ENCODE assay signal across 15 cellular contexts in the genomic region with DNA sequence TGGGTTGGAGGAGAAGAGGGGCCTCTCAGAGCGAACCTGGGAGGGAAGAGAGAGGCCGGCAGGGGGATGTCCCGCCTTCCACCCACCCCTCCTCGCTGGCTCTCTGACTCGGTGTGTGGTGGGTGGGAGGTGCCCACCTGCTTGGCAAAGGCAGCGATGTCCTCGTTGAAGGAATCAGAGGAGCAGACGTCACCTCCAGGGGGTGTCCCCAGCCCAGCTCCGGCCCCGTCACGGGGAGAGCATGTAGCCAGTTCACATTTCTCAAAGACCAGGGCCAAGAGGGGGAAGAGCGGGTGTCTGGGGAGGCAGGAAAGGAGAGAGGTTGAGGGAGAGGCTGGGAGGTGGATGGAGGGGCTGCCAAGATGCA. TPM values are rescaled to one million over a fixed set of nuclear protein-coding genes. Genes with fewer than 3 reads are reported as not detected.
"Had no signal": no experiment of that assay in that cellular context is flagged by ENCODE, and none has a peak within 500 bp of the region (broad histone marks: within the 10 kb centered on the region; RNA-seq: fewer than 3 reads in every experiment).

No MANE protein-coding gene starts in this region.

- DNase-seq: activated CD4-positive, alpha-beta T cell treated with anti-CD3 and anti-CD28 coated beads, Interleukin-2, amount 50 U/mL, for 48 hours; activated gamma-delta T cell treated with Interleukin-2 at 50 U/mL for 16 hours; activated T-cell treated with anti-CD3 and anti-CD28 coated beads for 4 hours; adrenal gland; effector memory CD8-positive, alpha-beta T cell; foreskin fibroblast; left ventricle myocardium superior; mesenchymal stem cell; naive thymus-derived CD8-positive, alpha-beta T cell; stomach; WERI-Rb-1 had no signal

- H3K4me3 Mint-ChIP-seq: activated T-helper 1 cell treated with anti-CD3 and anti-CD28 coated beads, Interleukin-12 subunit alpha, Interleukin-12 subunit beta, Interleukin-2, Interleukin-4 antibody, amounts not matched to agents 30 ng/mL and 10 ng/mL and 1 ng/mL, durations not matched to agents 14 hours and 24 hours and 36 hours; effector memory CD8-positive, alpha-beta T cell had no signal

- H3K36me3 ChIP-seq: adrenal gland had no signal

- H3K9me3 ChIP-seq: adrenal gland, stomach had no signal

- ATAC-seq: activated naive CD4-positive, alpha-beta T cell treated with anti-CD3 and anti-CD28 coated beads, Interleukin-2, amount 50 U/mL, for 72 hours; effector memory CD8-positive, alpha-beta T cell; left ventricle myocardium superior; naive thymus-derived CD8-positive, alpha-beta T cell had no signal

- H3K4me1 ChIP-seq: adrenal gland had no signal

- H3K27ac ChIP-seq: adrenal gland, stomach, WERI-Rb-1 had no signal

- H3K27ac Mint-ChIP-seq: activated naive CD4-positive, alpha-beta T cell treated with anti-CD3 and anti-CD28 coated beads, Interleukin-2, amount 50 U/mL, for 72 hours; activated T-helper 1 cell treated with anti-CD3 and anti-CD28 coated beads, Interleukin-12 subunit alpha, Interleukin-12 subunit beta, Interleukin-2, Interleukin-4 antibody, amounts not matched to agents 30 ng/mL and 10 ng/mL and 1 ng/mL, durations not matched to agents 14 hours and 24 hours and 36 hours; effector memory CD8-positive, alpha-beta T cell had no signal

- H3K9me3 Mint-ChIP-seq: activated naive CD4-positive, alpha-beta T cell treated with anti-CD3 and anti-CD28 coated beads, Interleukin-2, amount 50 U/mL, for 72 hours; activated T-helper 1 cell treated with anti-CD3 and anti-CD28 coated beads, Interleukin-12 subunit alpha, Interleukin-12 subunit beta, Interleukin-2, Interleukin-4 antibody, amounts not matched to agents 30 ng/mL and 10 ng/mL and 1 ng/mL, durations not matched to agents 14 hours and 24 hours and 36 hours; effector memory CD8-positive, alpha-beta T cell; naive thymus-derived CD8-positive, alpha-beta T cell had no signal

- H3K4me3 ChIP-seq: adrenal gland, stomach had no signal

RNA-seq across cellular contexts. Expression of gene MEIS3, which starts 2.7 kb away (rescaled TPM):
- total RNA-seq: activated T-helper 1 cell treated with anti-CD3 and anti-CD28 coated beads, Interleukin-12 subunit alpha, Interleukin-12 subunit beta, Interleukin-2, Interleukin-4 antibody, amounts not matched to agents 30 ng/mL and 10 ng/mL and 1 ng/mL, durations not matched to agents 14 hours and 24 hours and 36 hours; naive thymus-derived CD8-positive, alpha-beta T cell had no signal
- polyA plus RNA-seq: naive thymus-derived CD8-positive, alpha-beta T cell had no signal

RNA-seq across cellular contexts. Expression of gene SLC8A2, which starts 55.0 kb away (rescaled TPM):
- total RNA-seq: activated T-helper 1 cell treated with anti-CD3 and anti-CD28 coated beads, Interleukin-12 subunit alpha, Interleukin-12 subunit beta, Interleukin-2, Interleukin-4 antibody, amounts not matched to agents 30 ng/mL and 10 ng/mL and 1 ng/mL, durations not matched to agents 14 hours and 24 hours and 36 hours; dermis microvascular lymphatic vessel endothelial cell; kidney epithelial cell; left ventricle myocardium superior had no signal
